ENCODE assay signal across 17 cellular contexts in the genomic region with DNA sequence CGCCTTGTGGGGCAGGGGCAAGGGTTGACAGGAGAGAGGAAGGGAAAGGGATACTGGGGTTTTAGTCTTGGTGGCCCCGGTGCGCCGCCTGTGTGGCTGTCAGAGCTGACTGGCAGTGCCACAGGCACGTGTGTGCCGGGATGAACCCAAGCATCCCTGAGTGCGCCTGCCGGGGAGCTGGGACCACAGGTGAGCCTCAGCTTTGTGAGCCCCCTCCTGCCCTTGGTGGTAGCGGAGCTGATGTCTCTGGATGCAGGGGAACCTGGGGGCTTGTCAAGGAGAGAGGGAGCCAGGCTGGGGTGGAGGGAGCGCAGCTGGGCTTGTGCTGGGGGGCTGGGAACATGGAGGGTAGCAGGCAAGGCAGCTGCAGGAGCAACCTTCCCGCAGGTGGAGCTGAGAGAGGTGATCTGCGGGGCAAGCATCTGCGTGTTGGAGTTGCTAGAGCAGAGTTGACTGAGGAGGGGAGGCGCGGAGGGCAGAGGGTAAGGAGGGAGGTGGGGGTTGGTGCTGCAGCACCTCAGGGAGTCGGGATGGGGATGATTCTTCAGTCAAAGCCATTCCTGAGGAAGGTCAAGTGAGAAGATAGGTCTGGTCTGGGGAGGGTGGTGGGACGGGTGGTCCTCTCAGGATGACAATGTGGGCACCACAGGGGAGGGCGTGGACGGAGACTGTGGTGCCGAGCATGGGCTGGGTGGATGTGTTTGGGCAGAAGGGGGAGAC. TPM values are rescaled to one million over a fixed set of nuclear protein-coding genes. Genes with fewer than 3 reads are reported as not detected.
DNase-seq lines count a peak whose midpoint lies in the region; ATAC-seq, FAIRE-seq and TF ChIP-seq lines count a peak whose summit lies in the region.
"Had no signal": no experiment of that assay in that cellular context is flagged by ENCODE, and none has a peak within 500 bp of the region (broad histone marks: within the 10 kb centered on the region; RNA-seq: fewer than 3 reads in every experiment).

No MANE protein-coding gene starts in this region.

- POLR2A ChIA-PET in HepG2 (lab: Yijun Ruan, JAX), result no interaction called here

- WGBS in HepG2 (ENCODE audit: low lambda C conversion rate), result 96% methylated on average over 20 of the region's 20 CpGs
- WGBS in stomach, 5 donors, result 93 to 96% (median 96%) methylated on average over 16 to 20 of the region's 20 CpGs

- H3K4me3 ChIP-seq in breast epithelium (no peak overlapping the region), HepG2 (replicated peaks in 1 of 3; ENCODE audit: insufficient read depth in 1 of 3, low read depth in 2 of 3, low read length in 3 of 3) (no peak overlapping the region), stomach (no peak overlapping the region)

- H3K4me1 ChIP-seq in breast epithelium, result peaks cover 3 to 9% of the 10 kb centered on the region in 2 donors
- no peaks in the 10 kb centered on the region for H3K4me1 ChIP-seq in HepG2 (ENCODE audit: insufficient read depth, low read length)
- H3K4me1 ChIP-seq in stomach, result peaks cover 0 to 10% (median 3%) of the 10 kb centered on the region in 4 donors

- H3K79me2 ChIP-seq in HepG2 (ENCODE audit: insufficient read depth, low read length), result no peaks in the 10 kb centered on the region

- no peaks in the 10 kb centered on the region for H3K4me1 Mint-ChIP-seq in activated T-cell treated with anti-CD3 and anti-CD28 coated beads, Interleukin-2, amount 50 U/mL, for 72 hours (ENCODE audit: low read depth)
- H3K4me1 Mint-ChIP-seq: CD8-positive, alpha-beta memory T cell had no signal

- TF ChIP-seq POLR2A in breast epithelium (IDR thresholded peaks at IDR 0.05) (no peak), HepG2 (IDR thresholded peaks at IDR 0.05; ENCODE audit: insufficient read depth in 1 of 2, low read depth in 2 of 2, low read length in 2 of 2) (no peak), stomach (IDR thresholded peaks at IDR 0.05) (no peak)

- no peaks in the 10 kb centered on the region for H3K9me3 ChIP-seq in breast epithelium
- H3K9me3 ChIP-seq in HepG2 (ENCODE audit: low read length), result no peaks in the 10 kb centered on the region
- no peaks in the 10 kb centered on the region for H3K9me3 ChIP-seq in stomach

- no peak overlapping the region for H3K9ac ChIP-seq in HepG2 (ENCODE audit: insufficient read depth, low read depth, low read length)

- TF ChIP-seq EP300 in HepG2 (IDR thresholded peaks at IDR 0.05; ENCODE audit: low read depth in 2 of 2, low read length in 2 of 2) (no peak), HepG2 (CRISPR knock-in tag; IDR thresholded peaks at IDR 0.05; ENCODE audit: borderline replicate concordance) (no peak), stomach (IDR thresholded peaks at IDR 0.05) (no peak)

- DNase-seq in activated T-cell treated with anti-CD3 and anti-CD28 coated beads, Interleukin-2, amount 50 U/mL, for 1 hour, result peak; percentile 16
- no peak for DNase-seq in activated T-cell treated with anti-CD3 and anti-CD28 coated beads, Interleukin-2, amount 50 U/mL, for 72 hours
- DNase-seq in breast epithelium (ENCODE audit: low spot score in 2 of 2) (peak; percentile 16 to 34), HepG2 (ENCODE audit: low spot score) (no peak), stomach (peak; percentile 20), COR-L47 (lab: John Stamatoyannopoulos, UW) (no peak), NCI-H748 treated with DMSO at 0.1 percent for 48 hours (lab: John Stamatoyannopoulos, UW) (no peak)
- no peak for DNase-seq in stimulated activated CD4-positive, alpha-beta T cell treated with anti-CD3 and anti-CD28 coated beads, Interleukin-4, amount 100 ng/mL, for 4 hours
- DNase-seq: activated CD4-positive, alpha-beta T cell treated with anti-CD3 and anti-CD28 coated beads for 1 hour; effector CD8-positive, alpha-beta T cell; EL; Karpas-422; NCI-H1436 treated with DMSO at 0.1 percent for 48 hours; NCI-H510A treated with DMSO at 0.1 percent for 48 hours; stimulated activated CD8-positive, alpha-beta memory T cell treated with anti-CD3 and anti-CD28 coated beads, Interleukin-4, amount 100 ng/mL, for 48 hours had no signal

- no peak overlapping the region for H3K27ac Mint-ChIP-seq in activated T-cell treated with anti-CD3 and anti-CD28 coated beads, Interleukin-2, amount 50 U/mL, for 72 hours

- H3K27ac ChIP-seq in breast epithelium, result no peak overlapping the region
- H3K27ac ChIP-seq in HepG2 (ENCODE audit: extremely low read length, insufficient read depth, low read length), result no peak overlapping the region
- no peak overlapping the region for H3K27ac ChIP-seq in stomach

- no peak overlapping the region for H2AFZ ChIP-seq in HepG2 (ENCODE audit: low read length)

- no peak for TF ChIP-seq RAD21 in HepG2 (CRISPR knock-in tag; IDR thresholded peaks at IDR 0.05)

- CTCF ChIA-PET in HepG2 (lab: Yijun Ruan, JAX; ENCODE audit: low intra/inter-chr PET ratio, low total read pairs), result no interaction called here

- intact Hi-C loops in breast epithelium (cut with DNase I; ENCODE audit: low total_unique reads) (no loop called here), HepG2 (cut with micrococcal nuclease; ENCODE audit: unreplicated experiment) (no loop called here), stomach (cut with DNase I; ENCODE audit: low total_unique reads) (no loop called here)

- FAIRE-seq in HepG2 (lab: Jason Lieb, UNC), result no peak
- FAIRE-seq: urothelium cell line had no signal

- H3K27me3 ChIP-seq in breast epithelium (no peaks in the 10 kb centered on the region), HepG2 (ENCODE audit: control insufficient read depth in 1 of 2, insufficient read depth in 2 of 2, low read length in 2 of 2) (no peaks in the 10 kb centered on the region), stomach (no peaks in the 10 kb centered on the region)

- TF ChIP-seq CTCF in breast epithelium (IDR thresholded peaks at IDR 0.05), result no peak
- TF ChIP-seq CTCF in HepG2 (CRISPR knock-in tag; IDR thresholded peaks at IDR 0.05), result no peak
- no peak for TF ChIP-seq CTCF in stomach (IDR thresholded peaks at IDR 0.05)

- no peaks in the 10 kb centered on the region for H4K20me1 ChIP-seq in HepG2 (ENCODE audit: insufficient read depth, low read length)

- no peak overlapping the region for H3K4me3 Mint-ChIP-seq in activated T-cell treated with anti-CD3 and anti-CD28 coated beads, Interleukin-2, amount 50 U/mL, for 72 hours

- H3K27me3 Mint-ChIP-seq in activated T-cell treated with anti-CD3 and anti-CD28 coated beads, Interleukin-2, amount 50 U/mL, for 72 hours (ENCODE audit: low read depth), result no peaks in the 10 kb centered on the region
- H3K27me3 Mint-ChIP-seq: CD8-positive, alpha-beta memory T cell had no signal

- no peaks in the 10 kb centered on the region for H3K9me3 Mint-ChIP-seq in activated T-cell treated with anti-CD3 and anti-CD28 coated beads, Interleukin-2, amount 50 U/mL, for 72 hours
- H3K9me3 Mint-ChIP-seq: CD8-positive, alpha-beta memory T cell had no signal

- H3K36me3 ChIP-seq in breast epithelium (peaks cover 4% of the 10 kb centered on the region), HepG2 (replicated peaks in 1 of 2; ENCODE audit: control insufficient read depth in 1 of 2, insufficient read depth in 2 of 2, low read length in 2 of 2) (peaks cover 67 to 87% of the 10 kb centered on the region in 2 experiments), stomach (peaks cover 59 to 100% (median 100%) of the 10 kb centered on the region in 4 donors)

- H3K4me2 ChIP-seq in HepG2 (ENCODE audit: low read depth, low read length), result no peak overlapping the region

- ATAC-seq in activated T-cell treated with anti-CD3 and anti-CD28 coated beads, Interleukin-2, amount 50 U/mL, for 72 hours (replicated peaks in 1 of 2), result no peak
- ATAC-seq in HepG2, result no peak

- H3K36me3 Mint-ChIP-seq in activated T-cell treated with anti-CD3 and anti-CD28 coated beads, Interleukin-2, amount 50 U/mL, for 72 hours (ENCODE audit: insufficient read depth in 2 of 2), result peaks cover 1 to 2% of the 10 kb centered on the region in 2 donors

- in situ Hi-C loops in HepG2 (cut with HindIII; ENCODE audit: extremely low pct_ligation_motif_present, low pct_unique_long_range_greater_than_20kb), result no loop called here

- no TSS peak for BruUV-seq in HepG2 (replicated peaks; lab: Mats Ljungman, UMichigan)

TF ChIP-seq in HepG2, 621 proteins besides CTCF, POLR2A, EP300 and RAD21:
- peak; percentile 4 for TF ChIP-seq AGO2 (optimal IDR thresholded peaks at IDR 0.05; ENCODE audit: low read depth, low read length)
- TF ChIP-seq AGO1 (IDR thresholded peaks at IDR 0.05; ENCODE audit: low read depth, low read length, poor library complexity, severe bottlenecking), result no peak

RNA-seq across cellular contexts. Expression of gene PYGB, which starts 28.1 kb away (rescaled TPM):
- total RNA-seq in activated T-cell treated with anti-CD3 and anti-CD28 coated beads, Interleukin-2, amount 50 U/mL, for 72 hours, result 10 to 100 TPM; 43.7 to 48.3 TPM
- total RNA-seq in breast epithelium (100 to 1,000 TPM in 2 of 3 donors, 10 to 100 TPM in 1; 95.7 to 128 (median 121) TPM), HepG2 (2016; rRNA removed; fragmentation: Illumina TruSeq; extraction: Trizol) (82.0 and 86.3 TPM in 2 replicates), stomach (100 to 1,000 TPM in 2 of 5 donors, 10 to 100 TPM in 3; 34.4 to 116 (median 78.8) TPM)
- 5.4 and 6.5 TPM in 2 replicates for total RNA-seq in HepG2 (2016; cell fraction: cytosol; rRNA removed; fragmentation: Illumina TruSeq; extraction: Trizol; ENCODE audit: low read depth)
- 69.1 and 89.6 TPM in 2 replicates for total RNA-seq in HepG2 (2016; cell fraction: insoluble cytoplasmic fraction; rRNA removed; fragmentation: Illumina TruSeq; extraction: Trizol)
- 18.0 and 19.5 TPM in 2 replicates for total RNA-seq in HepG2 (2016; cell fraction: membrane; rRNA removed; fragmentation: Illumina TruSeq; extraction: Trizol)
- total RNA-seq in HepG2 (2016; cell fraction: nucleus; rRNA removed; fragmentation: Illumina TruSeq; extraction: Trizol), result 59.8 and 63.0 TPM in 2 replicates
- polyA plus RNA-seq in HepG2 (2011; rRNA removed) (24.2 and 37.5 TPM in 2 replicates), stomach (10 to 100 TPM; 23.1 to 34.0 (median 28.8) TPM)
- 24.4 and 27.4 TPM in 2 replicates for polyA plus RNA-seq in HepG2 (2011; cell fraction: cytosol; rRNA removed)
- 111 and 112 TPM in 2 replicates for polyA plus RNA-seq in HepG2 (2011; cell fraction: nucleus; rRNA removed)
- polyA plus RNA-seq in HepG2 (2012), result 26.9 and 46.5 TPM in 2 replicates
- 3.5 TPM in 2 replicates for polyA plus RNA-seq in HepG2 (2016; cell fraction: cytosol; fragmentation: Illumina TruSeq; extraction: Trizol; ENCODE audit: low read depth)
- 45.7 and 58.6 TPM in 2 replicates for polyA plus RNA-seq in HepG2 (2016; cell fraction: insoluble cytoplasmic fraction; fragmentation: Illumina TruSeq; extraction: Trizol; ENCODE audit: low read depth)
- polyA plus RNA-seq in HepG2 (2016; cell fraction: membrane; fragmentation: Illumina TruSeq; extraction: Trizol; ENCODE audit: low read depth), result 7.2 and 9.8 TPM in 2 replicates
- polyA plus RNA-seq in HepG2 (2016; cell fraction: nucleus; fragmentation: Illumina TruSeq; extraction: Trizol; ENCODE audit: insufficient read depth, low read depth), result 79.7 and 85.5 TPM in 2 replicates
- polyA minus RNA-seq in HepG2 (2011; rRNA and poly(A)+ RNA removed; ENCODE audit: low replicate concordance), result 26.5 and 80.5 TPM in 2 replicates
- 36.1 and 38.1 TPM in 2 replicates for polyA minus RNA-seq in HepG2 (2011; cell fraction: cytosol; rRNA and poly(A)+ RNA removed)
- 27.9 and 31.3 TPM in 2 replicates for polyA minus RNA-seq in HepG2 (2011; cell fraction: nucleus; rRNA and poly(A)+ RNA removed)

Comparison
In these comparisons a context has a peak if more than half of its experiments do, and no peak if none do; other contexts are left out.
1. DNase-seq: peak in activated T-cell treated with anti-CD3 and anti-CD28 coated beads, Interleukin-2, amount 50 U/mL, for 1 hour (single experiment), breast epithelium (2 of 2) and stomach (single experiment); none in activated T-cell treated with anti-CD3 and anti-CD28 coated beads, Interleukin-2, amount 50 U/mL, for 72 hours (0 of 2), HepG2 (single experiment), COR-L47 (single experiment), stimulated activated CD4-positive, alpha-beta T cell treated with anti-CD3 and anti-CD28 coated beads, Interleukin-4, amount 100 ng/mL, for 4 hours (0 of 2) and NCI-H748 treated with DMSO at 0.1 percent for 48 hours (single experiment).